Comparison of ENCODE assay signal across 18 cellular contexts in the genomic region with DNA sequence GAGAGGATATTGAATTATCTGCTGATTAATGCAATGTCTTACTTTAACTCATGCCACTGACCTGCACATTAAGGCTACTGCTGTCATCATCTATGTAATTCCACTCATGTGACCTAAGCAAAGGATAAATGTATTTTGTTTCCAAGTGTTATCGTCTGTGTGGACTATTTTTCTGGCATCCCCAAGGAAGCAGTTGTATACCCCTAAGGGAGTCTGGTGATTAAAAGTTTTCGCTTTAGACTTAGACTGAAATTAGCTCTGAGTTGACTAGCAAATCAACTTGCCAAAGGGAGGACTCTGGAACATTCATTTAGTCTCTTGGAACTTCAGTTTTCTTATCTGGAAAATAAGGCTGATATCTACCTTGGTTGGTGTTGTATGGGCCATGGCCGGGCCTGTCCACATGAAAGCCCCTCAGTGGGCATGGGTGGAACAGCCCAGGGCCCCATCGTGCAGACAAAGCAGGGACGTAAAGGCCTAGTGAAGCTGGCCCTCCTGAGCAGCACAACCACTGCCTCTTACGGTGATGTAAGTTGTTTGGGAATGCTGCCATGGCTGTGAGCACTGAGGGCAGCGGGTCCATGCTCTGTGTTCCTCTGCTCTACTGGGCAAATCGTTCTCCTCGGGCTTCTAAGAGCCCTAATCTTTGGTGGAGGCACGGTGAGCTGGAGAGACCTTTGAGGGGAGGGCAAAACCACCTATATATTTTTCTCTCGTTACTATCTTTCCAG.
A peak's percentile ranks its signal among the peaks of the same experiment; 100 is the strongest.
DNase-seq lines count a peak whose midpoint lies in the region; ATAC-seq, FAIRE-seq and TF ChIP-seq lines count a peak whose summit lies in the region.
"Had no signal": no experiment of that assay in that cellular context is flagged by ENCODE, and none has a peak within 500 bp of the region (broad histone marks: within the 10 kb centered on the region; RNA-seq: fewer than 3 reads in every experiment).

No MANE protein-coding gene starts in this region.

- CTCF ChIA-PET in HepG2 (lab: Yijun Ruan, JAX; ENCODE audit: low intra/inter-chr PET ratio, low total read pairs): no interaction called here

- no peak for FAIRE-seq in HepG2 (lab: Jason Lieb, UNC)
- FAIRE-seq: H1 had no signal

- no peak overlapping the region for H3K4me3 ChIP-seq in ascending aorta
- no peak overlapping the region for H3K4me3 ChIP-seq in heart right ventricle
- H3K4me3 ChIP-seq in HepG2 (replicated peaks in 1 of 3; ENCODE audit: insufficient read depth in 1 of 3, low read depth in 2 of 3, low read length in 3 of 3): no peak overlapping the region
- H3K4me3 ChIP-seq in thoracic aorta: no peak overlapping the region
- no peak overlapping the region for H3K4me3 ChIP-seq in transverse colon
- H3K4me3 ChIP-seq: MG63 had no signal

- TF ChIP-seq EP300 in HepG2 (IDR thresholded peaks at IDR 0.05; ENCODE audit: low read depth in 2 of 2, low read length in 2 of 2) (no peak), HepG2 (CRISPR knock-in tag; IDR thresholded peaks at IDR 0.05; ENCODE audit: borderline replicate concordance) (no peak), transverse colon (IDR thresholded peaks at IDR 0.05; ENCODE audit: low read depth) (no peak)

- H3K4me1 ChIP-seq in ascending aorta: peaks cover 0 to 8% of the 10 kb centered on the region in 2 donors
- H3K4me1 ChIP-seq in heart right ventricle: peaks cover 0 to 23% (median 9%) of the 10 kb centered on the region in 9 donors
- no peaks in the 10 kb centered on the region for H3K4me1 ChIP-seq in HepG2 (ENCODE audit: insufficient read depth, low read length)
- H3K4me1 ChIP-seq in thoracic aorta (ENCODE audit: control insufficient read depth in 1 of 2, low read depth in 2 of 2): peaks cover 3 to 17% of the 10 kb centered on the region in 2 donors
- peaks cover 0 to 4% (median 0%) of the 10 kb centered on the region in 4 donors for H3K4me1 ChIP-seq in transverse colon

- no peaks in the 10 kb centered on the region for H3K9me3 ChIP-seq in ascending aorta
- H3K9me3 ChIP-seq in heart right ventricle: no peaks in the 10 kb centered on the region
- no peaks in the 10 kb centered on the region for H3K9me3 ChIP-seq in HepG2 (ENCODE audit: low read length)
- H3K9me3 ChIP-seq in thoracic aorta: no peaks in the 10 kb centered on the region
- H3K9me3 ChIP-seq in transverse colon: no peaks in the 10 kb centered on the region
- H3K9me3 ChIP-seq: MG63 had no signal

- no peaks in the 10 kb centered on the region for H4K20me1 ChIP-seq in HepG2 (ENCODE audit: insufficient read depth, low read length)

- no peak overlapping the region for H3K9ac ChIP-seq in HepG2 (ENCODE audit: insufficient read depth, low read depth, low read length)
- H3K9ac ChIP-seq: KMS-11 had no signal

- H2AFZ ChIP-seq in HepG2 (ENCODE audit: low read length): no peak overlapping the region

- no peaks in the 10 kb centered on the region for H3K27me3 ChIP-seq in ascending aorta
- no peaks in the 10 kb centered on the region for H3K27me3 ChIP-seq in heart right ventricle
- H3K27me3 ChIP-seq in HepG2 (ENCODE audit: control insufficient read depth in 1 of 2, insufficient read depth in 2 of 2, low read length in 2 of 2): no peaks in the 10 kb centered on the region
- no peaks in the 10 kb centered on the region for H3K27me3 ChIP-seq in thoracic aorta (replicated peaks; ENCODE audit: insufficient read depth)
- no peaks in the 10 kb centered on the region for H3K27me3 ChIP-seq in transverse colon
- H3K27me3 ChIP-seq: MG63 had no signal

- no peak for TF ChIP-seq CTCF in ascending aorta (IDR thresholded peaks at IDR 0.05)
- TF ChIP-seq CTCF in heart right ventricle (IDR thresholded peaks at IDR 0.05): no peak
- no peak for TF ChIP-seq CTCF in HepG2 (CRISPR knock-in tag; IDR thresholded peaks at IDR 0.05)
- TF ChIP-seq CTCF in thoracic aorta (IDR thresholded peaks at IDR 0.05): no peak
- no peak for TF ChIP-seq CTCF in transverse colon (IDR thresholded peaks at IDR 0.05)

- no peak overlapping the region for H3K4me2 ChIP-seq in HepG2 (ENCODE audit: low read depth, low read length)
- H3K4me2 ChIP-seq: KMS-11 had no signal

- in situ Hi-C loops in HepG2 (cut with HindIII; ENCODE audit: extremely low pct_ligation_motif_present, low pct_unique_long_range_greater_than_20kb) (no loop called here), transverse colon (cut with MboI; ENCODE audit: low pct_ligation_motif_present in 1 of 4, low pct_unique_long_range_greater_than_20kb in 1 of 4, low sequenced_read_pairs in 3 of 4) (no loop called here)

- POLR2A ChIA-PET in HepG2 (lab: Yijun Ruan, JAX): no interaction called here

- H3K79me2 ChIP-seq in HepG2 (ENCODE audit: insufficient read depth, low read length): no peaks in the 10 kb centered on the region

- TF ChIP-seq POLR2A in HepG2 (IDR thresholded peaks at IDR 0.05; ENCODE audit: insufficient read depth in 1 of 2, low read depth in 2 of 2, low read length in 2 of 2) (no peak), transverse colon (IDR thresholded peaks at IDR 0.05) (no peak)

- intact Hi-C loops in ascending aorta (cut with DNase I) (loop anchor here (5.0 kb wide), 2 partner anchors 145 to 400 kb away; partner anchors contain the start of gene RNF152), heart right ventricle (cut with DNase I) (no loop called here), HepG2 (cut with micrococcal nuclease; ENCODE audit: unreplicated experiment) (no loop called here), transverse colon (cut with DNase I; ENCODE audit: low total_unique reads) (no loop called here)

- no TSS peak for BruUV-seq in HepG2 (replicated peaks; lab: Mats Ljungman, UMichigan)

- TF ChIP-seq RAD21 in HepG2 (CRISPR knock-in tag; IDR thresholded peaks at IDR 0.05): no peak

- no peaks in the 10 kb centered on the region for H3K36me3 ChIP-seq in ascending aorta
- H3K36me3 ChIP-seq in heart right ventricle: peaks cover 0 to 3% (median 0%) of the 10 kb centered on the region in 9 donors
- H3K36me3 ChIP-seq in HepG2 (replicated peaks in 1 of 2; ENCODE audit: control insufficient read depth in 1 of 2, insufficient read depth in 2 of 2, low read length in 2 of 2): no peaks in the 10 kb centered on the region
- no peaks in the 10 kb centered on the region for H3K36me3 ChIP-seq in thoracic aorta
- H3K36me3 ChIP-seq in transverse colon: peaks cover 0 to 5% (median 0%) of the 10 kb centered on the region in 4 donors
- H3K36me3 ChIP-seq: MG63 had no signal

- DNase-seq in ascending aorta (ENCODE audit: low spot score in 2 of 2): no peak
- no peak for DNase-seq in heart right ventricle
- DNase-seq in HepG2 (ENCODE audit: low spot score): no peak
- no peak for DNase-seq in thoracic aorta (ENCODE audit: low spot score)
- no peak for DNase-seq in transverse colon
- DNase-seq in substantia nigra (lab: John Stamatoyannopoulos, UW): no peak
- DNase-seq: COR-L47, DMS53, MG63, NCI-H1092 treated with DMSO at 0.1 percent for 48 hours, NCI-H1694 treated with DMSO at 0.1 percent for 48 hours, NCI-H345, NCI-H69, PC-3 had no signal

- WGBS in heart right ventricle, 2 donors: 62 to 72% methylated on average over 11 of the region's 11 CpGs
- 20% methylated on average over 8 of the region's 11 CpGs for WGBS in HepG2 (ENCODE audit: low lambda C conversion rate)
- 74 to 82% methylated on average over 2 to 11 of the region's 11 CpGs for WGBS in transverse colon (ENCODE audit: low coverage in 1 of 2), 2 donors

- ATAC-seq in heart right ventricle (peak in 7 of 8 donors; percentile 28 to 71 (median 55)), HepG2 (peak; percentile 76), thoracic aorta (ENCODE audit: insufficient number of reproducible peaks, low FRiP score, low read depth) (no peak), HG03432 (IDR thresholded peaks at IDR 0.05; ENCODE audit: unreplicated experiment) (no peak), GM19351 (IDR thresholded peaks at IDR 0.05; ENCODE audit: unreplicated experiment) (no peak)
- ATAC-seq: PC-3 had no signal

- H3K27ac ChIP-seq in ascending aorta (peak overlapping the region; percentile 20 to 40), heart right ventricle (peak overlapping the region in 4 of 10 donors; percentile 25 to 36 (median 30)), HepG2 (ENCODE audit: extremely low read length, insufficient read depth, low read length) (no peak overlapping the region), thoracic aorta (peak overlapping the region; percentile 43 to 47), transverse colon (no peak overlapping the region), substantia nigra (ENCODE audit: low read depth, low read length, poor library complexity, severe bottlenecking) (no peak overlapping the region)
- H3K27ac ChIP-seq: KMS-11 had no signal

TF ChIP-seq in HepG2, 621 proteins besides CTCF, POLR2A, EP300 and RAD21 (continues in another document):
- TF ChIP-seq ZNF530 (CRISPR knock-in tag; IDR thresholded peaks at IDR 0.05; ENCODE audit: low read depth) (no peak), REPIN1 (CRISPR knock-in tag; IDR thresholded peaks at IDR 0.05; ENCODE audit: borderline replicate concordance, low read depth) (no peak), ZFP37 (CRISPR knock-in tag; IDR thresholded peaks at IDR 0.05; ENCODE audit: borderline replicate concordance) (no peak), TAF1 (CRISPR knock-in tag; IDR thresholded peaks at IDR 0.05) (no peak), ZBTB46 (CRISPR knock-in tag; IDR thresholded peaks at IDR 0.05; ENCODE audit: borderline replicate concordance) (no peak)
- TF ChIP-seq, protein P1, sequence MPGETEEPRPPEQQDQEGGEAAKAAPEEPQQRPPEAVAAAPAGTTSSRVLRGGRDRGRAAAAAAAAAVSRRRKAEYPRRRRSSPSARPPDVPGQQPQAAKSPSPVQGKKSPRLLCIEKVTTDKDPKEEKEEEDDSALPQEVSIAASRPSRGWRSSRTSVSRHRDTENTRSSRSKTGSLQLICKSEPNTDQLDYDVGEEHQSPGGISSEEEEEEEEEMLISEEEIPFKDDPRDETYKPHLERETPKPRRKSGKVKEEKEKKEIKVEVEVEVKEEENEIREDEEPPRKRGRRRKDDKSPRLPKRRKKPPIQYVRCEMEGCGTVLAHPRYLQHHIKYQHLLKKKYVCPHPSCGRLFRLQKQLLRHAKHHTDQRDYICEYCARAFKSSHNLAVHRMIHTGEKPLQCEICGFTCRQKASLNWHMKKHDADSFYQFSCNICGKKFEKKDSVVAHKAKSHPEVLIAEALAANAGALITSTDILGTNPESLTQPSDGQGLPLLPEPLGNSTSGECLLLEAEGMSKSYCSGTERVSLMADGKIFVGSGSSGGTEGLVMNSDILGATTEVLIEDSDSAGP (CRISPR knock-in tag; IDR thresholded peaks at IDR 0.05; ENCODE audit: borderline replicate concordance): no peak

Comparison
In these comparisons a context has a peak if more than half of its experiments do, and no peak if none do; other contexts are left out.
1. H3K27ac ChIP-seq: peak in ascending aorta (2 of 2) and thoracic aorta (2 of 2); none in HepG2 (single experiment), transverse colon (0 of 4) and substantia nigra (single experiment).
2. ATAC-seq: peak in heart right ventricle (7 of 8) and HepG2 (single experiment); none in thoracic aorta (single experiment), HG03432 (single experiment) and GM19351 (single experiment).